1 cellular context compared by ENCODE assay signal in genomic region chr19:3670258-3670795, GRCh38.
TF ChIP-seq lines count a peak whose summit lies in the region.

No MANE protein-coding gene starts in this region.

TF ChIP-seq in SK-N-SH, 30 proteins besides CTCF, POLR2A, EP300 and RAD21 (continued from another document):
- TF ChIP-seq MAX (IDR thresholded peaks at IDR 0.05; ENCODE audit: low read depth) (no peak), TEAD4 (IDR thresholded peaks at IDR 0.05; ENCODE audit: borderline replicate concordance, insufficient read depth) (no peak), JUND (IDR thresholded peaks at IDR 0.05) (no peak), FOXM1 (IDR thresholded peaks at IDR 0.05; ENCODE audit: low read depth) (no peak), RCOR1 (IDR thresholded peaks at IDR 0.05; ENCODE audit: low read length) (no peak), SMC3 (IDR thresholded peaks at IDR 0.05; ENCODE audit: low read depth, low read length) (no peak), CHD2 (IDR thresholded peaks at IDR 0.05; ENCODE audit: low read length, partially characterized antibody) (no peak), FOXJ3 (CRISPR knock-in tag; IDR thresholded peaks at IDR 0.05) (no peak), GATA2 (CRISPR knock-in tag; IDR thresholded peaks at IDR 0.05) (no peak), MEF2A (IDR thresholded peaks at IDR 0.05; ENCODE audit: borderline replicate concordance, low read depth) (no peak), USF1 (IDR thresholded peaks at IDR 0.05; ENCODE audit: borderline replicate concordance, low read depth) (no peak), FOSL2 (IDR thresholded peaks at IDR 0.05; ENCODE audit: borderline replicate concordance, low read depth) (no peak), USF2 (IDR thresholded peaks at IDR 0.05; ENCODE audit: borderline replicate concordance, low read depth, low read length) (no peak), POLR2AphosphoS5 (IDR thresholded peaks at IDR 0.05; ENCODE audit: low read depth, low read length) (no peak), EZH2phosphoT487 (IDR thresholded peaks at IDR 0.05; ENCODE audit: borderline replicate concordance, low read depth) (no peak)
TF ChIP-seq in SK-N-SH: peak in this region for 0.
